In genomic region chr11:73664894-73665293, GRCh38 we compare ENCODE assay signal across 18 cellular contexts. TPM values are rescaled to one million over a fixed set of nuclear protein-coding genes. Genes with fewer than 3 reads are reported as not detected.
DNase-seq lines count a peak whose midpoint lies in the region; ATAC-seq and TF ChIP-seq lines count a peak whose summit lies in the region.
"Had no signal": no experiment of that assay in that cellular context is flagged by ENCODE, and none has a peak within 500 bp of the region (broad histone marks: within the 10 kb centered on the region; RNA-seq: fewer than 3 reads in every experiment).

No MANE protein-coding gene starts in this region.

- H3K36me3 ChIP-seq in CD4-positive, alpha-beta memory T cell (ENCODE audit: insufficient read depth, low read length) = no peaks in the 10 kb centered on the region
- H3K36me3 ChIP-seq in naive thymus-derived CD4-positive, alpha-beta T cell (ENCODE audit: control insufficient read depth in 2 of 3, insufficient read depth in 3 of 3, low read length in 3 of 3) = peaks cover 0 to 17% (median 4%) of the 10 kb centered on the region in 3 experiments
- H3K36me3 ChIP-seq in gastrocnemius medialis = no peaks in the 10 kb centered on the region
- no peaks in the 10 kb centered on the region for H3K36me3 ChIP-seq in effector memory CD4-positive, alpha-beta T cell (ENCODE audit: control insufficient read depth, insufficient read depth, low read length)

- no peaks in the 10 kb centered on the region for H3K27me3 Mint-ChIP-seq in CD4-positive, alpha-beta memory T cell
- H3K27me3 Mint-ChIP-seq in T-cell = no peaks in the 10 kb centered on the region
- no peaks in the 10 kb centered on the region for H3K27me3 Mint-ChIP-seq in naive thymus-derived CD4-positive, alpha-beta T cell

- peaks cover 8 to 18% (median 10%) of the 10 kb centered on the region in 4 donors for H3K4me1 Mint-ChIP-seq in CD4-positive, alpha-beta memory T cell
- peaks cover 12 to 20% (median 18%) of the 10 kb centered on the region in 3 donors for H3K4me1 Mint-ChIP-seq in T-cell
- H3K4me1 Mint-ChIP-seq in naive thymus-derived CD4-positive, alpha-beta T cell = peaks cover 13 to 34% (median 27%) of the 10 kb centered on the region in 7 donors

- H3K9me3 Mint-ChIP-seq in CD4-positive, alpha-beta memory T cell = peaks cover 0 to 2% (median 0%) of the 10 kb centered on the region in 8 donors
- H3K9me3 Mint-ChIP-seq in T-cell = no peaks in the 10 kb centered on the region
- H3K9me3 Mint-ChIP-seq in naive thymus-derived CD4-positive, alpha-beta T cell = no peaks in the 10 kb centered on the region

- POLR2A ChIA-PET in CD4-positive, alpha-beta memory T cell (lab: Charles Lee; ENCODE audit: partially characterized antibody) = no interaction called here
- POLR2A ChIA-PET in T-cell (lab: Charles Lee) = no interaction called here
- POLR2A ChIA-PET in naive thymus-derived CD4-positive, alpha-beta T cell (lab: Charles Lee) = no interaction called here

- H3K27ac Mint-ChIP-seq in CD4-positive, alpha-beta memory T cell = peak overlapping the region in 5 of 7 donors; percentile 43 to 92 (median 88)
- H3K27ac Mint-ChIP-seq in T-cell = peak overlapping the region; percentile 78
- peak overlapping the region in 7 of 9 donors; percentile 3 to 92 (median 80) for H3K27ac Mint-ChIP-seq in naive thymus-derived CD4-positive, alpha-beta T cell

- no peak for ATAC-seq in T-cell (replicated peaks in 1 of 4)
- no peak for ATAC-seq in naive thymus-derived CD4-positive, alpha-beta T cell
- peak; percentile 27 to 40 for ATAC-seq in gastrocnemius medialis

- no peaks in the 10 kb centered on the region for H3K27me3 ChIP-seq in CD4-positive, alpha-beta memory T cell (ENCODE audit: insufficient read depth, low read length)
- H3K27me3 ChIP-seq in naive thymus-derived CD4-positive, alpha-beta T cell (ENCODE audit: control insufficient read depth in 2 of 2, insufficient read depth in 2 of 2, low read length in 2 of 2) = no peaks in the 10 kb centered on the region
- H3K27me3 ChIP-seq in gastrocnemius medialis = no peaks in the 10 kb centered on the region
- H3K27me3 ChIP-seq in effector memory CD4-positive, alpha-beta T cell (replicated peaks; ENCODE audit: control insufficient read depth, insufficient read depth, low read length, poor library complexity, severe bottlenecking) = no peaks in the 10 kb centered on the region

- in situ Hi-C loops in gastrocnemius medialis (cut with MboI; ENCODE audit: low sequenced_read_pairs in 4 of 4) = loop anchor here in 3 of 4 donors (5.0 to 10.0 kb wide), 3 partner anchors 258 to 313 kb away; no protein-coding TSS in a partner anchor

- peaks cover 13% of the 10 kb centered on the region for H3K4me1 ChIP-seq in CD4-positive, alpha-beta memory T cell (ENCODE audit: insufficient read depth, low read length)
- peaks cover 5 to 15% of the 10 kb centered on the region in 2 donors for H3K4me1 ChIP-seq in naive thymus-derived CD4-positive, alpha-beta T cell (ENCODE audit: control insufficient read depth in 2 of 2, insufficient read depth in 2 of 2, low read length in 2 of 2)
- peaks cover 12 to 27% of the 10 kb centered on the region in 2 donors for H3K4me1 ChIP-seq in gastrocnemius medialis
- peaks cover 9% of the 10 kb centered on the region for H3K4me1 ChIP-seq in effector memory CD4-positive, alpha-beta T cell (ENCODE audit: control insufficient read depth, insufficient read depth, low read length, poor library complexity, severe bottlenecking)

- no peak for DNase-seq in CD4-positive, alpha-beta memory T cell
- DNase-seq in T-cell (no peak), gastrocnemius medialis (no peak), ecto neural progenitor cell (ENCODE audit: low spot score) (no peak), HuH-7 (ENCODE audit: low spot score) (no peak)
- DNase-seq in naive thymus-derived CD4-positive, alpha-beta T cell = no peak
- no peak for DNase-seq in effector memory CD4-positive, alpha-beta T cell
- DNase-seq: ACHN, AML-193, IMR-90, NCI-H1417, NCI-H187, NCI-H2107, NCI-H510A treated with DMSO at 0.1 percent for 48 hours, NCI-H82, OCI-M1, Right ventricle myocardium superior had no signal

- H3K9me3 ChIP-seq in CD4-positive, alpha-beta memory T cell (ENCODE audit: control insufficient read depth in 1 of 2, low read length in 2 of 2) = no peaks in the 10 kb centered on the region
- H3K9me3 ChIP-seq in naive thymus-derived CD4-positive, alpha-beta T cell (ENCODE audit: control insufficient read depth in 2 of 3, low read length in 3 of 3) = no peaks in the 10 kb centered on the region
- no peaks in the 10 kb centered on the region for H3K9me3 ChIP-seq in gastrocnemius medialis
- no peaks in the 10 kb centered on the region for H3K9me3 ChIP-seq in effector memory CD4-positive, alpha-beta T cell (ENCODE audit: control insufficient read depth, low read length)

- no peak overlapping the region for H3K27ac ChIP-seq in CD4-positive, alpha-beta memory T cell (ENCODE audit: low read depth, low read length)
- H3K27ac ChIP-seq in naive thymus-derived CD4-positive, alpha-beta T cell (ENCODE audit: low read depth, low read length) = no peak overlapping the region
- peak overlapping the region in 2 of 4 donors; percentile 27 to 37 for H3K27ac ChIP-seq in gastrocnemius medialis
- no peak overlapping the region for H3K27ac ChIP-seq in effector memory CD4-positive, alpha-beta T cell (ENCODE audit: insufficient read depth, low read length, poor library complexity, severe bottlenecking)
- H3K27ac ChIP-seq: HL-60 had no signal

- no peak for TF ChIP-seq CTCF in gastrocnemius medialis (IDR thresholded peaks at IDR 0.05 in 4 of 5, conservative IDR thresholded peaks at IDR 0.05 in 1 of 5)

- peaks cover 0 to 2% of the 10 kb centered on the region in 2 donors for H3K36me3 Mint-ChIP-seq in CD4-positive, alpha-beta memory T cell
- no peaks in the 10 kb centered on the region for H3K36me3 Mint-ChIP-seq in T-cell
- peaks cover 0 to 5% (median 0%) of the 10 kb centered on the region in 5 donors for H3K36me3 Mint-ChIP-seq in naive thymus-derived CD4-positive, alpha-beta T cell

- CTCF ChIA-PET in CD4-positive, alpha-beta memory T cell (lab: Charles Lee; ENCODE audit: partially characterized antibody) = interaction anchor here (1.1 to 11.3 kb wide), 2 partner anchors 38 kb away, joined by 3 to 320 read pairs; no protein-coding TSS in a partner anchor
- CTCF ChIA-PET in T-cell (lab: Charles Lee) = no interaction called here
- CTCF ChIA-PET in naive thymus-derived CD4-positive, alpha-beta T cell (lab: Charles Lee) = interaction anchor here (0.6 kb wide), 2 partner anchors 177 to 578 kb away, joined by 3 to 4 read pairs; no protein-coding TSS in a partner anchor

- H3K4me3 ChIP-seq in CD4-positive, alpha-beta memory T cell (ENCODE audit: low read length in 2 of 2) = no peak overlapping the region
- no peak overlapping the region for H3K4me3 ChIP-seq in naive thymus-derived CD4-positive, alpha-beta T cell (ENCODE audit: low read length)
- H3K4me3 ChIP-seq in gastrocnemius medialis = no peak overlapping the region
- no peak overlapping the region for H3K4me3 ChIP-seq in effector memory CD4-positive, alpha-beta T cell (ENCODE audit: insufficient read depth, low read depth, low read length, poor library complexity, severe bottlenecking)

- no peak overlapping the region for H3K4me3 Mint-ChIP-seq in CD4-positive, alpha-beta memory T cell
- H3K4me3 Mint-ChIP-seq in T-cell = no peak overlapping the region
- no peak overlapping the region for H3K4me3 Mint-ChIP-seq in naive thymus-derived CD4-positive, alpha-beta T cell

- TF ChIP-seq POLR2A in gastrocnemius medialis (IDR thresholded peaks at IDR 0.05) = no peak

- intact Hi-C loops in CD4-positive, alpha-beta memory T cell (cut with micrococcal nuclease) = no loop called here
- intact Hi-C loops in naive thymus-derived CD4-positive, alpha-beta T cell (cut with micrococcal nuclease) = loop anchor here in 1 of 2 donors (5.0 to 10.0 kb wide), 2 partner anchors 190 to 358 kb away; partner anchors contain the start of gene ARHGEF17
- intact Hi-C loops in gastrocnemius medialis (cut with DNase I; ENCODE audit: low total_unique reads) = loop anchor here (5.0 kb wide), 1 partner anchor 263 kb away; no protein-coding TSS in a partner anchor

RNA-seq across cellular contexts. Expression of gene PLEKHB1, which starts 18.5 kb away (rescaled TPM):
- 10 to 100 TPM; 53.8 to 63.2 TPM for total RNA-seq in CD4-positive, alpha-beta memory T cell
- 10 to 100 TPM; 78.4 to 79.1 TPM for polyA plus RNA-seq in CD4-positive, alpha-beta memory T cell
- total RNA-seq in T-cell (10 to 100 TPM; 50.8 to 70.6 (median 61.1) TPM), gastrocnemius medialis (10 to 100 TPM in 1 of 4 donors, 1 to 10 TPM in 3; 4.2 to 10.4 (median 5.3) TPM)
- total RNA-seq in naive thymus-derived CD4-positive, alpha-beta T cell = 10 to 100 TPM in 4 of 5 experiments, 1 to 10 TPM in 1; 3.2 to 92.9 (median 67.7) TPM
- 100 to 1,000 TPM; 157 to 172 TPM for polyA plus RNA-seq in naive thymus-derived CD4-positive, alpha-beta T cell

Comparison
In these comparisons a context has a peak if more than half of its experiments do, and no peak if none do; other contexts are left out.
1. ATAC-seq: peak in gastrocnemius medialis (2 of 2); none in T-cell (0 of 4) and naive thymus-derived CD4-positive, alpha-beta T cell (single experiment).
2. CTCF ChIA-PET loops: an anchor here in CD4-positive, alpha-beta memory T cell (1.1 to 11.3 kb wide) and naive thymus-derived CD4-positive, alpha-beta T cell (0.6 kb wide); none called in T-cell.
3. Peak in every context shown above with its lines, with median percentiles within 50 percentile points of each other: H3K27ac Mint-ChIP-seq.